Comparison of ENCODE assay signal across 8 cellular contexts in genomic region chr15:41230650-41231533, GRCh38. TPM values are rescaled to one million over a fixed set of nuclear protein-coding genes. Genes with fewer than 3 reads are reported as not detected.
A peak's percentile ranks its signal among the peaks of the same experiment; 100 is the strongest.
DNase-seq lines count a peak whose midpoint lies in the region; ATAC-seq and TF ChIP-seq lines count a peak whose summit lies in the region.

TSS of gene CHP1 (plus strand) at chr15:41231268. CDS start at chr15:41231383, 115 bp downstream.
TSS of gene EXD1 (minus strand) at chr15:41230757. CDS start at chr15:41226575, 4,182 bp downstream.

- ATAC-seq in GM21576 (IDR thresholded peaks at IDR 0.05; ENCODE audit: unreplicated experiment): peak; percentile 94
- peak; percentile 97 for ATAC-seq in mucosa of descending colon

- no peaks in the 10 kb centered on the region for H3K36me3 ChIP-seq in mucosa of descending colon (ENCODE audit: low read depth)

- intact Hi-C loops in mucosa of descending colon (cut with DNase I, micrococcal nuclease): no loop called here

- DNase-seq in DMS53 (lab: John Stamatoyannopoulos, UW): peak; percentile 97
- DNase-seq in OCI-M1 (lab: John Stamatoyannopoulos, UW): peak; percentile 98
- peak; percentile 95 for DNase-seq in activated T-cell treated with anti-CD3 and anti-CD28 coated beads for 48 hours (ENCODE audit: low read depth)
- DNase-seq in epithelial cell of proximal tubule (ENCODE audit: low read depth): peak; percentile 73
- DNase-seq in mucosa of descending colon: peak; percentile 98 to 99 (median 99)
- DNase-seq in stimulated activated CD8-positive, alpha-beta memory T cell treated with anti-CD3 and anti-CD28 coated beads, Interleukin-4, amount 100 ng/mL, for 1 hour (ENCODE audit: low read depth in 2 of 2, low spot score in 1 of 2): peak; percentile 88 to 90

- H3K4me3 ChIP-seq in epithelial cell of proximal tubule (ENCODE audit: low read depth, low read length) (peak within 1 kb of the TSS; percentile 94), mucosa of descending colon (peak within 1 kb of the TSS; percentile 83)

- no peak for TF ChIP-seq EP300 in Ishikawa (IDR thresholded peaks at IDR 0.05; ENCODE audit: borderline replicate concordance)

- peak; percentile 92 for TF ChIP-seq CTCF in epithelial cell of proximal tubule (conservative IDR thresholded peaks at IDR 0.05; ENCODE audit: low read depth, low read length)
- TF ChIP-seq CTCF in mucosa of descending colon (IDR thresholded peaks at IDR 0.05): peak; percentile 96

- H3K9me3 ChIP-seq in mucosa of descending colon: no peaks in the 10 kb centered on the region

- peaks cover 15% of the 10 kb centered on the region for H3K4me1 ChIP-seq in mucosa of descending colon (ENCODE audit: low read depth)

- no peak; the same call in 1 of the 2 replicates for TF ChIP-seq RAD21 in Ishikawa (IDR thresholded peaks at IDR 0.05; ENCODE audit: low read depth)

TF ChIP-seq in Ishikawa, 13 proteins besides CTCF, POLR2A, EP300 and RAD21:
- TF ChIP-seq CEBPB (IDR thresholded peaks at IDR 0.05): no peak
- peak; percentile 99 for TF ChIP-seq MAX (IDR thresholded peaks at IDR 0.05)
- TF ChIP-seq TCF12 (IDR thresholded peaks at IDR 0.05; ENCODE audit: low read depth): peak; percentile 53
- 0 out of 2 replicates have a peak, but pooled peaks have one; percentile 17 for TF ChIP-seq TEAD4 (IDR thresholded peaks at IDR 0.05)
- 0 out of 2 replicates have a peak, but pooled peaks have one; percentile 27 for TF ChIP-seq ZBTB7A (IDR thresholded peaks at IDR 0.05; ENCODE audit: low read depth)
- TF ChIP-seq YY1 (IDR thresholded peaks at IDR 0.05; ENCODE audit: low read depth): 0 out of 2 replicates have a peak, but pooled peaks have one; percentile 34
- TF ChIP-seq TAF1 (IDR thresholded peaks at IDR 0.05; ENCODE audit: low read depth): peak; percentile 67
- no peak; the same call in 1 of the 2 replicates for TF ChIP-seq NFIC (IDR thresholded peaks at IDR 0.05)
- no peak for TF ChIP-seq EGR1 (IDR thresholded peaks at IDR 0.05)
- no peak for TF ChIP-seq FOXM1 (IDR thresholded peaks at IDR 0.05; ENCODE audit: borderline replicate concordance, low read depth)
- peak; percentile 20; the same call in 1 of the 2 replicates for TF ChIP-seq CREB1 (IDR thresholded peaks at IDR 0.05; ENCODE audit: low read depth)
- no peak for TF ChIP-seq REST (IDR thresholded peaks at IDR 0.05; ENCODE audit: low read depth)
- TF ChIP-seq USF1 (IDR thresholded peaks at IDR 0.05): 0 out of 2 replicates have a peak, but pooled peaks have one; percentile 17

RNA-seq across cellular contexts. Expression of gene CHP1, which starts in this region (rescaled TPM):
- total RNA-seq in epithelial cell of proximal tubule: 75.2 and 97.4 TPM in 2 replicates
- 100 to 1,000 TPM; 233 to 461 (median 354) TPM for total RNA-seq in mucosa of descending colon

RNA-seq across cellular contexts. Expression of gene EXD1, which starts in this region (rescaled TPM):
- total RNA-seq in epithelial cell of proximal tubule (not detected in 2 replicates), mucosa of descending colon (not detected)

Comparison
In these comparisons a context has a peak if more than half of its experiments do, and no peak if none do; other contexts are left out.
1. Peak in every context shown above with its lines: DNase-seq, ATAC-seq and H3K4me3 ChIP-seq.